ENCODE assay signal across 15 cellular contexts in the genomic region with DNA sequence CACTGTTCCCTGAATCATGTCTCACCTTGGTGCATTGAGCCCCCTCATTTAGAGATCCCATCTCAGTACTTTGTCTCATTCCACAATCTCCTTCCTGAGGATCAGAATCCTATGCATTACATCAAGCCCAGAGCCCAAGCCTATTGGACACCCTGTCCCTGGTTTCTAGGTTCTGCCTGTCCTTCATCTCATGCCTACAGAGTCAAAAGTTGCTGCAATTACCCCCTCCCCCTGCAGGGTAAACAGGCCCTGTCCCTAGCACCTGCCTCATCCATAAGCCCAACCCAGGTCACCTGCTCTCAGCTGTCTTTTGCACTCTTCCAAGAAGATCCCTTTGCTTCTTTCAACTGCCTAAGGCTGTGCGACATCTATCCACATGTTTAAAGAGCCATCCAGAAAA.
DNase-seq lines count a peak whose midpoint lies in the region; ATAC-seq and TF ChIP-seq lines count a peak whose summit lies in the region.
"Had no signal": no experiment of that assay in that cellular context is flagged by ENCODE, and none has a peak within 500 bp of the region (broad histone marks: within the 10 kb centered on the region; RNA-seq: fewer than 3 reads in every experiment).

No MANE protein-coding gene starts in this region.

- TF ChIP-seq CTCF in osteocyte (IDR thresholded peaks at IDR 0.05): no peak

- H3K27ac ChIP-seq in substantia nigra (ENCODE audit: low read depth, low read length, poor library complexity, severe bottlenecking): no peak overlapping the region
- H3K27ac ChIP-seq: SK-N-MC had no signal

- intact Hi-C loops in left colon (cut with DNase I, micrococcal nuclease): no loop called here

- peaks cover 19% of the 10 kb centered on the region for H3K4me1 Mint-ChIP-seq in osteocyte (ENCODE audit: unreplicated experiment)

- H3K27me3 Mint-ChIP-seq in osteocyte (ENCODE audit: unreplicated experiment): no peaks in the 10 kb centered on the region

- H3K9me3 Mint-ChIP-seq in osteocyte (ENCODE audit: unreplicated experiment): no peaks in the 10 kb centered on the region

- DNase-seq in COLO668 (lab: John Stamatoyannopoulos, UW; ENCODE audit: unreplicated experiment) (peak; percentile 31), ELF-1 (ENCODE audit: low read depth, low spot score) (peak; percentile 52), SK-N-DZ (ENCODE audit: low spot score) (peak; percentile 5), left colon (peak; percentile 21 to 47), osteocyte (ENCODE audit: extremely low spot score, unreplicated experiment) (no peak), substantia nigra (lab: John Stamatoyannopoulos, UW) (no peak)
- DNase-seq: ACHN, HCEC 1CT, MV-4-11, NCI-H2081 treated with DMSO at 0.1 percent for 48 hours, NCI-H774 had no signal

- no peaks in the 10 kb centered on the region for H3K36me3 Mint-ChIP-seq in osteocyte (ENCODE audit: unreplicated experiment)

- H3K4me3 Mint-ChIP-seq in osteocyte (ENCODE audit: unreplicated experiment): no peak overlapping the region

- ATAC-seq in left colon (peak; percentile 92), HG02763 (IDR thresholded peaks at IDR 0.05; ENCODE audit: unreplicated experiment) (no peak)
- ATAC-seq: Panc1, Right ventricle myocardium inferior had no signal

- no peak overlapping the region for H3K27ac Mint-ChIP-seq in osteocyte (ENCODE audit: unreplicated experiment)

Comparison
In these comparisons a context has a peak if more than half of its experiments do, and no peak if none do; other contexts are left out.
1. DNase-seq: peak in COLO668 (single experiment), ELF-1 (single experiment), SK-N-DZ (single experiment) and left colon (2 of 2); none in osteocyte (single experiment) and substantia nigra (0 of 49).